Comparison of ENCODE assay signal across 19 cellular contexts in genomic region chr2:113058411-113058994, GRCh38. TPM values are rescaled to one million over a fixed set of nuclear protein-coding genes. Genes with fewer than 3 reads are reported as not detected.
DNase-seq lines count a peak whose midpoint lies in the region; ATAC-seq, FAIRE-seq and TF ChIP-seq lines count a peak whose summit lies in the region.
"Had no signal": no experiment of that assay in that cellular context is flagged by ENCODE, and none has a peak within 500 bp of the region (broad histone marks: within the 10 kb centered on the region; RNA-seq: fewer than 3 reads in every experiment).

No MANE protein-coding gene starts in this region.

- no peak for ATAC-seq in HepG2
- no peak for ATAC-seq in right lobe of liver
- ATAC-seq in HG03460 (IDR thresholded peaks at IDR 0.05; ENCODE audit: unreplicated experiment): no peak
- ATAC-seq in GM18873 (IDR thresholded peaks at IDR 0.05; ENCODE audit: low FRiP score, unreplicated experiment): no peak

- H3K4me1 ChIP-seq in HepG2 (ENCODE audit: insufficient read depth, low read length): no peaks in the 10 kb centered on the region
- no peaks in the 10 kb centered on the region for H3K4me1 ChIP-seq in right lobe of liver
- no peaks in the 10 kb centered on the region for H3K4me1 ChIP-seq in hepatocyte (ENCODE audit: insufficient read depth)
- H3K4me1 ChIP-seq in small intestine (ENCODE audit: control insufficient read depth in 2 of 2, insufficient read depth in 1 of 2, low read depth in 1 of 2, low read length in 1 of 2): no peaks in the 10 kb centered on the region
- H3K4me1 ChIP-seq: Peyer's patch had no signal

- TF ChIP-seq CTCF in HepG2 (CRISPR knock-in tag; IDR thresholded peaks at IDR 0.05) (no peak), right lobe of liver (IDR thresholded peaks at IDR 0.05) (no peak), VCaP (conservative IDR thresholded peaks at IDR 0.05) (no peak), hepatocyte (IDR thresholded peaks at IDR 0.05; ENCODE audit: poor library complexity) (no peak)

- no TSS peak for BruUV-seq in HepG2 (replicated peaks; lab: Mats Ljungman, UMichigan)

- H3K9me2 ChIP-seq in hepatocyte (replicated peaks; ENCODE audit: insufficient read depth): no peaks in the 10 kb centered on the region

- H3K4me2 ChIP-seq in HepG2 (ENCODE audit: low read depth, low read length): no peak overlapping the region
- H3K4me2 ChIP-seq in hepatocyte: no peak overlapping the region

- H3K9ac ChIP-seq in HepG2 (ENCODE audit: insufficient read depth, low read depth, low read length): no peak overlapping the region

- CTCF ChIA-PET in HepG2 (lab: Yijun Ruan, JAX; ENCODE audit: low intra/inter-chr PET ratio, low total read pairs): no interaction called here

- TF ChIP-seq POLR2A in HepG2 (IDR thresholded peaks at IDR 0.05; ENCODE audit: insufficient read depth in 1 of 2, low read depth in 2 of 2, low read length in 2 of 2) (no peak), right lobe of liver (IDR thresholded peaks at IDR 0.05) (no peak)

- DNase-seq in HepG2 (ENCODE audit: low spot score) (no peak), right lobe of liver (no peak), hepatocyte (ENCODE audit: low spot score) (peak; percentile 30), small intestine (no peak)
- DNase-seq: C1 segment of cervical spinal cord, DMS 273 treated with DMSO at 0.1 percent for 48 hours, HFFc6, IMR-90, Kasumi-1, MM.1S, NCI-H1092 treated with DMSO at 0.1 percent for 48 hours, NCI-H510A treated with DMSO at 0.1 percent for 48 hours, Peyer's patch, SHP77 treated with DMSO at 0.1 percent for 48 hours had no signal

- H3K36me3 ChIP-seq in HepG2 (replicated peaks in 1 of 2; ENCODE audit: control insufficient read depth in 1 of 2, insufficient read depth in 2 of 2, low read length in 2 of 2) (no peaks in the 10 kb centered on the region), right lobe of liver (no peaks in the 10 kb centered on the region), hepatocyte (replicated peaks; ENCODE audit: insufficient read depth, low read depth) (no peaks in the 10 kb centered on the region), small intestine (ENCODE audit: control insufficient read depth in 2 of 2, insufficient read depth in 2 of 2, low read length in 2 of 2) (no peaks in the 10 kb centered on the region)
- H3K36me3 ChIP-seq: Peyer's patch had no signal

- in situ Hi-C loops in HepG2 (cut with HindIII; ENCODE audit: extremely low pct_ligation_motif_present, low pct_unique_long_range_greater_than_20kb): no loop called here

- intact Hi-C loops in HepG2 (cut with micrococcal nuclease; ENCODE audit: unreplicated experiment): no loop called here
- intact Hi-C loops in right lobe of liver (cut with DNase I): no loop called here

- FAIRE-seq in HepG2 (lab: Jason Lieb, UNC): no peak
- no peak for FAIRE-seq in small intestine (lab: Jason Lieb, UNC)

- H3K9me3 ChIP-seq in HepG2 (ENCODE audit: low read length) (peaks cover 14% of the 10 kb centered on the region; the same call in 1 of the 2 replicates), right lobe of liver (no peaks in the 10 kb centered on the region), hepatocyte (ENCODE audit: low read depth) (no peaks in the 10 kb centered on the region), small intestine (ENCODE audit: control insufficient read depth, low read depth) (no peaks in the 10 kb centered on the region)

- POLR2A ChIA-PET in HepG2 (lab: Yijun Ruan, JAX): no interaction called here

- H3K27ac ChIP-seq in HepG2 (ENCODE audit: extremely low read length, insufficient read depth, low read length): no peak overlapping the region
- H3K27ac ChIP-seq in right lobe of liver: no peak overlapping the region
- peak overlapping the region; percentile 41 for H3K27ac ChIP-seq in VCaP
- peak overlapping the region; percentile 58 for H3K27ac ChIP-seq in hepatocyte
- no peak overlapping the region for H3K27ac ChIP-seq in small intestine (ENCODE audit: low read depth in 1 of 2, low read length in 1 of 2)
- H3K27ac ChIP-seq: Peyer's patch had no signal

- no peaks in the 10 kb centered on the region for H4K20me1 ChIP-seq in HepG2 (ENCODE audit: insufficient read depth, low read length)
- no peaks in the 10 kb centered on the region for H4K20me1 ChIP-seq in hepatocyte (ENCODE audit: insufficient read depth, poor library complexity, severe bottlenecking)

- TF ChIP-seq EP300 in HepG2 (IDR thresholded peaks at IDR 0.05; ENCODE audit: low read depth in 2 of 2, low read length in 2 of 2): no peak
- no peak for TF ChIP-seq EP300 in HepG2 (CRISPR knock-in tag; IDR thresholded peaks at IDR 0.05; ENCODE audit: borderline replicate concordance)

- TF ChIP-seq RAD21 in HepG2 (CRISPR knock-in tag; IDR thresholded peaks at IDR 0.05): no peak

- H3K4me3 ChIP-seq in HepG2 (replicated peaks in 1 of 3; ENCODE audit: insufficient read depth in 1 of 3, low read depth in 2 of 3, low read length in 3 of 3) (no peak overlapping the region), right lobe of liver (no peak overlapping the region), hepatocyte (no peak overlapping the region), small intestine (ENCODE audit: low read depth in 1 of 2, low read length in 2 of 2) (no peak overlapping the region)
- H3K4me3 ChIP-seq: Peyer's patch had no signal

- H3K79me2 ChIP-seq in HepG2 (ENCODE audit: insufficient read depth, low read length) (no peaks in the 10 kb centered on the region), hepatocyte (no peaks in the 10 kb centered on the region)

- H3K27me3 ChIP-seq in HepG2 (ENCODE audit: control insufficient read depth in 1 of 2, insufficient read depth in 2 of 2, low read length in 2 of 2) (peaks cover 2 to 26% of the 10 kb centered on the region in 2 experiments; a peak in 4 of 5 replicates), right lobe of liver (no peaks in the 10 kb centered on the region), hepatocyte (no peaks in the 10 kb centered on the region), small intestine (ENCODE audit: control insufficient read depth in 2 of 2, insufficient read depth in 2 of 2, low read length in 2 of 2) (no peaks in the 10 kb centered on the region)
- H3K27me3 ChIP-seq: Peyer's patch had no signal

- 48% methylated on average over 2 of the region's 2 CpGs for WGBS in HepG2 (ENCODE audit: low lambda C conversion rate)
- WGBS in right lobe of liver (ENCODE audit: insufficient coverage, low coverage, low lambda C conversion rate, missing lambda C conversion rate): 45% methylated on average over 2 of the region's 2 CpGs
- WGBS in hepatocyte (ENCODE audit: low lambda C conversion rate, missing lambda C conversion rate): 45% methylated on average over 2 of the region's 2 CpGs
- 45 to 69% (median 69%) methylated on average over 2 of the region's 2 CpGs for WGBS in small intestine, 3 donors

- H2AFZ ChIP-seq in HepG2 (ENCODE audit: low read length) (no peak overlapping the region), hepatocyte (no peak overlapping the region)

RNA-seq across cellular contexts. Expression of gene IL36RN, which starts 0.5 kb away (rescaled TPM):
- total RNA-seq in HepG2 (2016; rRNA removed; fragmentation: Illumina TruSeq; extraction: Trizol) (not detected in 2 replicates), right lobe of liver (not detected), hepatocyte (0.12 and 0.63 TPM in 2 replicates)
- total RNA-seq in HepG2 (2016; cell fraction: cytosol; rRNA removed; fragmentation: Illumina TruSeq; extraction: Trizol; ENCODE audit: low read depth): not detected in 2 replicates
- not detected in 2 replicates for total RNA-seq in HepG2 (2016; cell fraction: insoluble cytoplasmic fraction; rRNA removed; fragmentation: Illumina TruSeq; extraction: Trizol)
- not detected in 2 replicates for total RNA-seq in HepG2 (2016; cell fraction: membrane; rRNA removed; fragmentation: Illumina TruSeq; extraction: Trizol)
- not detected in 2 replicates for total RNA-seq in HepG2 (2016; cell fraction: nucleus; rRNA removed; fragmentation: Illumina TruSeq; extraction: Trizol)
- polyA plus RNA-seq in HepG2 (2011; rRNA removed) (not detected in 2 replicates), hepatocyte (0.23 and 0.49 TPM in 2 replicates), small intestine (not detected)
- not detected in 2 replicates for polyA plus RNA-seq in HepG2 (2011; cell fraction: cytosol; rRNA removed)
- not detected in 2 replicates for polyA plus RNA-seq in HepG2 (2011; cell fraction: nucleus; rRNA removed)
- not detected in 2 replicates for polyA plus RNA-seq in HepG2 (2012)
- polyA plus RNA-seq in HepG2 (2016; cell fraction: cytosol; fragmentation: Illumina TruSeq; extraction: Trizol; ENCODE audit: low read depth): not detected in 2 replicates
- polyA plus RNA-seq in HepG2 (2016; cell fraction: insoluble cytoplasmic fraction; fragmentation: Illumina TruSeq; extraction: Trizol; ENCODE audit: low read depth): not detected in 2 replicates
- polyA plus RNA-seq in HepG2 (2016; cell fraction: membrane; fragmentation: Illumina TruSeq; extraction: Trizol; ENCODE audit: low read depth): not detected in 2 replicates
- not detected in 2 replicates for polyA plus RNA-seq in HepG2 (2016; cell fraction: nucleus; fragmentation: Illumina TruSeq; extraction: Trizol; ENCODE audit: insufficient read depth, low read depth)
- not detected in 2 replicates for polyA minus RNA-seq in HepG2 (2011; rRNA and poly(A)+ RNA removed; ENCODE audit: low replicate concordance)
- not detected in 2 replicates for polyA minus RNA-seq in HepG2 (2011; cell fraction: cytosol; rRNA and poly(A)+ RNA removed)
- polyA minus RNA-seq in HepG2 (2011; cell fraction: nucleus; rRNA and poly(A)+ RNA removed): not detected in 2 replicates
- total RNA-seq: A673, H4, HFFc6, IMR-90, Peyer's patch had no signal
- polyA plus RNA-seq: IMR-90 had no signal

RNA-seq across cellular contexts. Expression of gene IL36B, which starts 5.8 kb away (rescaled TPM):
- total RNA-seq in HepG2 (2016; rRNA removed; fragmentation: Illumina TruSeq; extraction: Trizol) (not detected in 2 replicates), right lobe of liver (not detected), hepatocyte (not detected in 2 replicates)
- total RNA-seq in HepG2 (2016; cell fraction: cytosol; rRNA removed; fragmentation: Illumina TruSeq; extraction: Trizol; ENCODE audit: low read depth): not detected in 2 replicates
- not detected in 2 replicates for total RNA-seq in HepG2 (2016; cell fraction: insoluble cytoplasmic fraction; rRNA removed; fragmentation: Illumina TruSeq; extraction: Trizol)
- total RNA-seq in HepG2 (2016; cell fraction: membrane; rRNA removed; fragmentation: Illumina TruSeq; extraction: Trizol): not detected in 2 replicates
- not detected in 2 replicates for total RNA-seq in HepG2 (2016; cell fraction: nucleus; rRNA removed; fragmentation: Illumina TruSeq; extraction: Trizol)
- polyA plus RNA-seq in HepG2 (2011; rRNA removed) (not detected in 2 replicates), hepatocyte (not detected in 2 replicates), small intestine (not detected)
- not detected in 2 replicates for polyA plus RNA-seq in HepG2 (2011; cell fraction: cytosol; rRNA removed)
- not detected in 2 replicates for polyA plus RNA-seq in HepG2 (2011; cell fraction: nucleus; rRNA removed)
- not detected in 2 replicates for polyA plus RNA-seq in HepG2 (2012)
- polyA plus RNA-seq in HepG2 (2016; cell fraction: cytosol; fragmentation: Illumina TruSeq; extraction: Trizol; ENCODE audit: low read depth): not detected in 2 replicates
- not detected in 2 replicates for polyA plus RNA-seq in HepG2 (2016; cell fraction: insoluble cytoplasmic fraction; fragmentation: Illumina TruSeq; extraction: Trizol; ENCODE audit: low read depth)
- polyA plus RNA-seq in HepG2 (2016; cell fraction: membrane; fragmentation: Illumina TruSeq; extraction: Trizol; ENCODE audit: low read depth): not detected in 2 replicates
- not detected in 2 replicates for polyA plus RNA-seq in HepG2 (2016; cell fraction: nucleus; fragmentation: Illumina TruSeq; extraction: Trizol; ENCODE audit: insufficient read depth, low read depth)
- not detected in 2 replicates for polyA minus RNA-seq in HepG2 (2011; rRNA and poly(A)+ RNA removed; ENCODE audit: low replicate concordance)
- polyA minus RNA-seq in HepG2 (2011; cell fraction: cytosol; rRNA and poly(A)+ RNA removed): not detected in 2 replicates
- not detected in 2 replicates for polyA minus RNA-seq in HepG2 (2011; cell fraction: nucleus; rRNA and poly(A)+ RNA removed)
- total RNA-seq: A673, H4, HFFc6, IMR-90, Peyer's patch had no signal
- polyA plus RNA-seq: IMR-90 had no signal

RNA-seq across cellular contexts. Expression of gene IL1F10, which starts 9.3 kb away (rescaled TPM):
- not detected in 2 replicates for total RNA-seq in HepG2 (2016; rRNA removed; fragmentation: Illumina TruSeq; extraction: Trizol)
- total RNA-seq in HepG2 (2016; cell fraction: cytosol; rRNA removed; fragmentation: Illumina TruSeq; extraction: Trizol; ENCODE audit: low read depth): not detected in 2 replicates
- total RNA-seq in HepG2 (2016; cell fraction: insoluble cytoplasmic fraction; rRNA removed; fragmentation: Illumina TruSeq; extraction: Trizol): not detected in 2 replicates
- total RNA-seq in HepG2 (2016; cell fraction: membrane; rRNA removed; fragmentation: Illumina TruSeq; extraction: Trizol): not detected in 2 replicates
- total RNA-seq in HepG2 (2016; cell fraction: nucleus; rRNA removed; fragmentation: Illumina TruSeq; extraction: Trizol): not detected in 2 replicates
- polyA plus RNA-seq in HepG2 (2011; rRNA removed): not detected in 2 replicates
- polyA plus RNA-seq in HepG2 (2011; cell fraction: cytosol; rRNA removed): not detected in 2 replicates
- polyA plus RNA-seq in HepG2 (2011; cell fraction: nucleus; rRNA removed): not detected in 2 replicates
- not detected in 2 replicates for polyA plus RNA-seq in HepG2 (2012)
- polyA plus RNA-seq in HepG2 (2016; cell fraction: cytosol; fragmentation: Illumina TruSeq; extraction: Trizol; ENCODE audit: low read depth): not detected in 2 replicates
- polyA plus RNA-seq in HepG2 (2016; cell fraction: insoluble cytoplasmic fraction; fragmentation: Illumina TruSeq; extraction: Trizol; ENCODE audit: low read depth): not detected in 2 replicates
- not detected in 2 replicates for polyA plus RNA-seq in HepG2 (2016; cell fraction: membrane; fragmentation: Illumina TruSeq; extraction: Trizol; ENCODE audit: low read depth)
- not detected in 2 replicates for polyA plus RNA-seq in HepG2 (2016; cell fraction: nucleus; fragmentation: Illumina TruSeq; extraction: Trizol; ENCODE audit: insufficient read depth, low read depth)
- not detected in 2 replicates for polyA minus RNA-seq in HepG2 (2011; rRNA and poly(A)+ RNA removed; ENCODE audit: low replicate concordance)
- polyA minus RNA-seq in HepG2 (2011; cell fraction: cytosol; rRNA and poly(A)+ RNA removed): not detected in 2 replicates
- not detected in 2 replicates for polyA minus RNA-seq in HepG2 (2011; cell fraction: nucleus; rRNA and poly(A)+ RNA removed)
- not detected for total RNA-seq in right lobe of liver
- not detected in 2 replicates for total RNA-seq in hepatocyte
- polyA plus RNA-seq in hepatocyte: not detected in 2 replicates
- not detected for polyA plus RNA-seq in small intestine
- total RNA-seq: A673, H4, HFFc6, IMR-90, Peyer's patch had no signal
- polyA plus RNA-seq: IMR-90 had no signal

RNA-seq across cellular contexts. Expression of gene IL36A, which starts 53.2 kb away (rescaled TPM):
- not detected in 2 replicates for total RNA-seq in HepG2 (2016; rRNA removed; fragmentation: Illumina TruSeq; extraction: Trizol)
- total RNA-seq in HepG2 (2016; cell fraction: cytosol; rRNA removed; fragmentation: Illumina TruSeq; extraction: Trizol; ENCODE audit: low read depth): not detected in 2 replicates
- total RNA-seq in HepG2 (2016; cell fraction: insoluble cytoplasmic fraction; rRNA removed; fragmentation: Illumina TruSeq; extraction: Trizol): not detected in 2 replicates
- not detected in 2 replicates for total RNA-seq in HepG2 (2016; cell fraction: membrane; rRNA removed; fragmentation: Illumina TruSeq; extraction: Trizol)
- not detected in 2 replicates for total RNA-seq in HepG2 (2016; cell fraction: nucleus; rRNA removed; fragmentation: Illumina TruSeq; extraction: Trizol)
- not detected in 2 replicates for polyA plus RNA-seq in HepG2 (2011; rRNA removed)
- not detected in 2 replicates for polyA plus RNA-seq in HepG2 (2011; cell fraction: cytosol; rRNA removed)
- not detected in 2 replicates for polyA plus RNA-seq in HepG2 (2011; cell fraction: nucleus; rRNA removed)
- polyA plus RNA-seq in HepG2 (2012): not detected in 2 replicates
- not detected in 2 replicates for polyA plus RNA-seq in HepG2 (2016; cell fraction: cytosol; fragmentation: Illumina TruSeq; extraction: Trizol; ENCODE audit: low read depth)
- not detected in 2 replicates for polyA plus RNA-seq in HepG2 (2016; cell fraction: insoluble cytoplasmic fraction; fragmentation: Illumina TruSeq; extraction: Trizol; ENCODE audit: low read depth)
- not detected in 2 replicates for polyA plus RNA-seq in HepG2 (2016; cell fraction: membrane; fragmentation: Illumina TruSeq; extraction: Trizol; ENCODE audit: low read depth)
- not detected in 2 replicates for polyA plus RNA-seq in HepG2 (2016; cell fraction: nucleus; fragmentation: Illumina TruSeq; extraction: Trizol; ENCODE audit: insufficient read depth, low read depth)
- not detected in 2 replicates for polyA minus RNA-seq in HepG2 (2011; rRNA and poly(A)+ RNA removed; ENCODE audit: low replicate concordance)
- polyA minus RNA-seq in HepG2 (2011; cell fraction: cytosol; rRNA and poly(A)+ RNA removed): not detected in 2 replicates
- not detected in 2 replicates for polyA minus RNA-seq in HepG2 (2011; cell fraction: nucleus; rRNA and poly(A)+ RNA removed)
- not detected for total RNA-seq in right lobe of liver
- not detected in 2 replicates for total RNA-seq in hepatocyte
- polyA plus RNA-seq in hepatocyte: not detected in 2 replicates
- polyA plus RNA-seq in small intestine: under 1 TPM in 1 of 3 donors, not detected in 2; 0.09 TPM
- total RNA-seq: A673, H4, HFFc6, IMR-90, Peyer's patch had no signal
- polyA plus RNA-seq: IMR-90 had no signal

Comparison
In these comparisons a context has a peak if more than half of its experiments do, and no peak if none do; other contexts are left out.
1. H3K27ac ChIP-seq: peak in VCaP (single experiment) and hepatocyte (single experiment); none in HepG2 (single experiment), right lobe of liver (0 of 3) and small intestine (0 of 2).